Comparison of ENCODE assay signal across 11 cellular contexts in the genomic region with DNA sequence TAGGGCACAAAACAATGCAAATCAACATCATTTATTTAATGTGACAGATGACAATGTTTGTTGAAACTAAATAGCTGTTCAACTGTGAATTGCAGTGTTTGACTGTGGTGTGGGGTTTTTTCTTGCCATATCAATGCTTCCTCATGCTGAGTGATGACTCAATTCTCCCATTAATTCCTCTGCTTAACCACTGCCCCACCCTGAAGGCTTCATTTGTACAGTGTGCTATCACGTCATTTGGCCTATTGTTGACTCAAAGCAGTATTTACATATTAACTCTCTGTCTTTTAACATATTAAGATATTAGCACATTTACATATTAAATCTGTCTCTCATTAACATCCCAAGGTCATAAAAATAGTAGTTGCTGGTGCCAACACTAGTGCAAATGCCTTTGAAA.
DNase-seq lines count a peak whose midpoint lies in the region; ATAC-seq, FAIRE-seq and TF ChIP-seq lines count a peak whose summit lies in the region.
"Had no signal": no experiment of that assay in that cellular context is flagged by ENCODE, and none has a peak within 500 bp of the region (broad histone marks: within the 10 kb centered on the region; RNA-seq: fewer than 3 reads in every experiment).

No MANE protein-coding gene starts in this region.

- H3K9me3 Mint-ChIP-seq in activated T-helper 2 cell treated with anti-CD3 and anti-CD28 coated beads, Interferon-gamma antibody, Interleukin-2, Interleukin-4, amounts not matched to agents 10 μg/mL and 5 μg/mL and 100 μg/mL, durations not matched to agents 14 hours and 24 hours and 36 hours: peaks cover 55% of the 10 kb centered on the region

- peaks cover 8% of the 10 kb centered on the region for H3K9me3 ChIP-seq in HepG2 (ENCODE audit: low read length)
- H3K9me3 ChIP-seq in WERI-Rb-1 (ENCODE audit: severe bottlenecking): peaks cover 9% of the 10 kb centered on the region

- peaks cover 8% of the 10 kb centered on the region for H3K27me3 Mint-ChIP-seq in activated T-helper 2 cell treated with anti-CD3 and anti-CD28 coated beads, Interferon-gamma antibody, Interleukin-2, Interleukin-4, amounts not matched to agents 10 μg/mL and 5 μg/mL and 100 μg/mL, durations not matched to agents 14 hours and 24 hours and 36 hours (ENCODE audit: low read depth)

- peaks cover 19% of the 10 kb centered on the region for H3K4me1 Mint-ChIP-seq in activated T-helper 2 cell treated with anti-CD3 and anti-CD28 coated beads, Interferon-gamma antibody, Interleukin-2, Interleukin-4, amounts not matched to agents 10 μg/mL and 5 μg/mL and 100 μg/mL, durations not matched to agents 14 hours and 24 hours and 36 hours (ENCODE audit: low read depth)
- H3K4me1 Mint-ChIP-seq: activated naive CD4-positive, alpha-beta T cell treated with anti-CD3 and anti-CD28 coated beads, Interleukin-2, amount 50 U/mL, for 24 hours had no signal

- no peak overlapping the region for H3K27ac ChIP-seq in HepG2 (ENCODE audit: extremely low read length, insufficient read depth, low read length)
- H3K27ac ChIP-seq in WERI-Rb-1: no peak overlapping the region

- in situ Hi-C loops in HepG2 (cut with HindIII; ENCODE audit: extremely low pct_ligation_motif_present, low pct_unique_long_range_greater_than_20kb): loop anchor here (25.0 kb wide), 1 partner anchor 832 kb away; no protein-coding TSS in a partner anchor

- no peak overlapping the region for H3K4me3 Mint-ChIP-seq in activated T-helper 2 cell treated with anti-CD3 and anti-CD28 coated beads, Interferon-gamma antibody, Interleukin-2, Interleukin-4, amounts not matched to agents 10 μg/mL and 5 μg/mL and 100 μg/mL, durations not matched to agents 14 hours and 24 hours and 36 hours (ENCODE audit: low read depth)
- H3K4me3 Mint-ChIP-seq: activated naive CD4-positive, alpha-beta T cell treated with anti-CD3 and anti-CD28 coated beads, Interleukin-2, amount 50 U/mL, for 24 hours had no signal

- CTCF ChIA-PET in HepG2 (lab: Yijun Ruan, JAX; ENCODE audit: low intra/inter-chr PET ratio, low total read pairs): no interaction called here

- ATAC-seq in GM19455 (IDR thresholded peaks at IDR 0.05; ENCODE audit: unreplicated experiment) (peak; percentile 79), HG03521 (IDR thresholded peaks at IDR 0.05; ENCODE audit: unreplicated experiment) (peak; percentile 90), HepG2 (no peak)
- ATAC-seq: left lobe of liver had no signal

- H3K79me2 ChIP-seq in HepG2 (ENCODE audit: insufficient read depth, low read length): no peaks in the 10 kb centered on the region

- TF ChIP-seq POLR2A in HepG2 (IDR thresholded peaks at IDR 0.05; ENCODE audit: insufficient read depth in 1 of 2, low read depth in 2 of 2, low read length in 2 of 2): no peak

- FAIRE-seq in HepG2 (lab: Jason Lieb, UNC): no peak

- WGBS in HepG2 (ENCODE audit: low lambda C conversion rate): 12% methylated on average over 1 of the region's 1 CpG

- H3K9ac ChIP-seq in HepG2 (ENCODE audit: insufficient read depth, low read depth, low read length): no peak overlapping the region

- H3K4me3 ChIP-seq in HepG2 (replicated peaks in 1 of 3; ENCODE audit: insufficient read depth in 1 of 3, low read depth in 2 of 3, low read length in 3 of 3) (no peak overlapping the region), WERI-Rb-1 (ENCODE audit: low read depth, low read length) (no peak overlapping the region)

- POLR2A ChIA-PET in HepG2 (lab: Yijun Ruan, JAX): no interaction called here

- H4K20me1 ChIP-seq in HepG2 (ENCODE audit: insufficient read depth, low read length): no peaks in the 10 kb centered on the region

- no peak for TF ChIP-seq EP300 in HepG2 (IDR thresholded peaks at IDR 0.05; ENCODE audit: low read depth in 2 of 2, low read length in 2 of 2)
- no peak for TF ChIP-seq EP300 in HepG2 (CRISPR knock-in tag; IDR thresholded peaks at IDR 0.05; ENCODE audit: borderline replicate concordance)

- peak; percentile 64 for DNase-seq in CD1c-positive myeloid dendritic cell (ENCODE audit: extremely low spot score)
- peak; percentile 18 for DNase-seq in activated T-helper 2 cell treated with anti-CD3 and anti-CD28 coated beads, Interferon-gamma antibody, Interleukin-2, Interleukin-4, amounts not matched to agents 10 μg/mL and 5 μg/mL and 100 μg/mL, durations not matched to agents 14 hours and 24 hours and 36 hours (ENCODE audit: low spot score)
- no peak for DNase-seq in HepG2 (ENCODE audit: low spot score)
- DNase-seq in WERI-Rb-1: no peak
- no peak for DNase-seq in activated CD8-positive, alpha-beta memory T cell treated with anti-CD3 and anti-CD28 coated beads for 24 hours
- no peak for DNase-seq in NCI-H526 treated with DMSO at 0.1 percent for 48 hours (lab: John Stamatoyannopoulos, UW)
- DNase-seq: GF-D8 had no signal

- H3K36me3 ChIP-seq in HepG2 (replicated peaks in 1 of 2; ENCODE audit: control insufficient read depth in 1 of 2, insufficient read depth in 2 of 2, low read length in 2 of 2): no peaks in the 10 kb centered on the region
- H3K36me3 ChIP-seq in WERI-Rb-1: no peaks in the 10 kb centered on the region

- H3K27ac Mint-ChIP-seq in activated T-helper 2 cell treated with anti-CD3 and anti-CD28 coated beads, Interferon-gamma antibody, Interleukin-2, Interleukin-4, amounts not matched to agents 10 μg/mL and 5 μg/mL and 100 μg/mL, durations not matched to agents 14 hours and 24 hours and 36 hours: no peak overlapping the region
- H3K27ac Mint-ChIP-seq: activated naive CD4-positive, alpha-beta T cell treated with anti-CD3 and anti-CD28 coated beads, Interleukin-2, amount 50 U/mL, for 24 hours had no signal

- peaks cover 17% of the 10 kb centered on the region for H3K36me3 Mint-ChIP-seq in activated T-helper 2 cell treated with anti-CD3 and anti-CD28 coated beads, Interferon-gamma antibody, Interleukin-2, Interleukin-4, amounts not matched to agents 10 μg/mL and 5 μg/mL and 100 μg/mL, durations not matched to agents 14 hours and 24 hours and 36 hours (ENCODE audit: low read depth)

- no TSS peak for BruUV-seq in HepG2 (replicated peaks; lab: Mats Ljungman, UMichigan)

- H3K4me2 ChIP-seq in HepG2 (ENCODE audit: low read depth, low read length): no peak overlapping the region

- intact Hi-C loops in activated T-helper 2 cell treated with anti-CD3 and anti-CD28 coated beads, Interferon-gamma antibody, Interleukin-2, Interleukin-4, amounts not matched to agents 10 μg/mL and 5 μg/mL and 100 μg/mL, durations not matched to agents 14 hours and 24 hours and 36 hours (cut with micrococcal nuclease): loop anchor here (1.0 kb wide), 1 partner anchor 138 kb away; no protein-coding TSS in a partner anchor
- intact Hi-C loops in HepG2 (cut with micrococcal nuclease; ENCODE audit: unreplicated experiment): no loop called here

- H3K27me3 ChIP-seq in HepG2 (ENCODE audit: control insufficient read depth in 1 of 2, insufficient read depth in 2 of 2, low read length in 2 of 2): no peaks in the 10 kb centered on the region
- H3K27me3 ChIP-seq in WERI-Rb-1 (ENCODE audit: insufficient read depth, low read depth, severe bottlenecking): no peaks in the 10 kb centered on the region

- TF ChIP-seq CTCF in HepG2 (CRISPR knock-in tag; IDR thresholded peaks at IDR 0.05) (no peak), WERI-Rb-1 (IDR thresholded peaks at IDR 0.05; ENCODE audit: low read depth, low read length) (no peak)

- no peaks in the 10 kb centered on the region for H3K4me1 ChIP-seq in HepG2 (ENCODE audit: insufficient read depth, low read length)

- TF ChIP-seq RAD21 in HepG2 (CRISPR knock-in tag; IDR thresholded peaks at IDR 0.05): no peak

- H2AFZ ChIP-seq in HepG2 (ENCODE audit: low read length): no peak overlapping the region

TF ChIP-seq in HepG2, 621 proteins besides CTCF, POLR2A, EP300 and RAD21 (continues in another document):
- no peak for TF ChIP-seq ZNF792 (CRISPR knock-in tag; IDR thresholded peaks at IDR 0.05)
- TF ChIP-seq SRSF4 (IDR thresholded peaks at IDR 0.05; ENCODE audit: low read depth, low read length, poor library complexity, severe bottlenecking): no peak
- no peak for TF ChIP-seq RNF2 (conservative IDR thresholded peaks at IDR 0.05; ENCODE audit: low read depth)
- no peak for TF ChIP-seq ZNF282 (IDR thresholded peaks at IDR 0.05; ENCODE audit: partially characterized antibody)
- no peak for TF ChIP-seq SOX5 (CRISPR knock-in tag; IDR thresholded peaks at IDR 0.05; ENCODE audit: borderline replicate concordance)
- TF ChIP-seq NR2F2 (IDR thresholded peaks at IDR 0.05; ENCODE audit: borderline replicate concordance, low read depth): no peak
- no peak for TF ChIP-seq ZNF234 (CRISPR knock-in tag; conservative IDR thresholded peaks at IDR 0.05)
- TF ChIP-seq TBP (CRISPR knock-in tag; IDR thresholded peaks at IDR 0.05): no peak
- TF ChIP-seq ATM (IDR thresholded peaks at IDR 0.05; ENCODE audit: borderline replicate concordance): no peak
- no peak for TF ChIP-seq RORA (CRISPR knock-in tag; IDR thresholded peaks at IDR 0.05)
- TF ChIP-seq, protein P1, sequence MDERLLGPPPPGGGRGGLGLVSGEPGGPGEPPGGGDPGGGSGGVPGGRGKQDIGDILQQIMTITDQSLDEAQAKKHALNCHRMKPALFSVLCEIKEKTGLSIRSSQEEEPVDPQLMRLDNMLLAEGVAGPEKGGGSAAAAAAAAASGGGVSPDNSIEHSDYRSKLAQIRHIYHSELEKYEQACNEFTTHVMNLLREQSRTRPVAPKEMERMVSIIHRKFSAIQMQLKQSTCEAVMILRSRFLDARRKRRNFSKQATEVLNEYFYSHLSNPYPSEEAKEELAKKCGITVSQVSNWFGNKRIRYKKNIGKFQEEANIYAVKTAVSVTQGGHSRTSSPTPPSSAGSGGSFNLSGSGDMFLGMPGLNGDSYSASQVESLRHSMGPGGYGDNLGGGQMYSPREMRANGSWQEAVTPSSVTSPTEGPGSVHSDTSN (CRISPR knock-in tag; IDR thresholded peaks at IDR 0.05): no peak
- TF ChIP-seq HMG20A (CRISPR knock-in tag; IDR thresholded peaks at IDR 0.05; ENCODE audit: borderline replicate concordance): no peak
- TF ChIP-seq ZEB1 (IDR thresholded peaks at IDR 0.05; ENCODE audit: insufficient replicate concordance, low read depth): no peak
- TF ChIP-seq ZNF510 (CRISPR knock-in tag; IDR thresholded peaks at IDR 0.05; ENCODE audit: low read depth): no peak

Comparison
In these comparisons a context has a peak if more than half of its experiments do, and no peak if none do; other contexts are left out.
1. DNase-seq: peak in CD1c-positive myeloid dendritic cell (single experiment) and activated T-helper 2 cell treated with anti-CD3 and anti-CD28 coated beads, Interferon-gamma antibody, Interleukin-2, Interleukin-4, amounts not matched to agents 10 μg/mL and 5 μg/mL and 100 μg/mL, durations not matched to agents 14 hours and 24 hours and 36 hours (single experiment); none in HepG2 (single experiment), WERI-Rb-1 (single experiment), activated CD8-positive, alpha-beta memory T cell treated with anti-CD3 and anti-CD28 coated beads for 24 hours (single experiment) and NCI-H526 treated with DMSO at 0.1 percent for 48 hours (single experiment).